13 cellular contexts compared by ENCODE assay signal in genomic region chr15:71136159-71137137, GRCh38. TPM values are rescaled to one million over a fixed set of nuclear protein-coding genes. Genes with fewer than 3 reads are reported as not detected.
DNase-seq lines count a peak whose midpoint lies in the region; TF ChIP-seq lines count a peak whose summit lies in the region.
"Had no signal": no experiment of that assay in that cellular context is flagged by ENCODE, and none has a peak within 500 bp of the region (broad histone marks: within the 10 kb centered on the region; RNA-seq: fewer than 3 reads in every experiment).

No MANE protein-coding gene starts in this region.

- H3K36me3 ChIP-seq in HUES48 (ENCODE audit: control insufficient read depth, insufficient read depth, low read length), result no peaks in the 10 kb centered on the region
- no peaks in the 10 kb centered on the region for H3K36me3 ChIP-seq in OCI-LY7 (ENCODE audit: insufficient read depth, low read length)

- TF ChIP-seq CTCF in astrocyte of the spinal cord (IDR thresholded peaks at IDR 0.05; ENCODE audit: low read depth, low read length) (peak; percentile 15), OCI-LY7 (conservative IDR thresholded peaks at IDR 0.05; ENCODE audit: low read length) (no peak)

- intact Hi-C loops in OCI-LY7 (cut with micrococcal nuclease; ENCODE audit: unreplicated experiment), result no loop called here

- no TSS peak for BruUV-seq in OCI-LY7 (replicated peaks; lab: Mats Ljungman, UMichigan)

- in situ Hi-C loops in ACHN (cut with HindIII; ENCODE audit: low pct_ligation_motif_present, low pct_unique_long_range_greater_than_20kb, low sequenced_read_pairs) (no loop called here), astrocyte of the spinal cord (cut with HindIII; ENCODE audit: low sequenced_read_pairs) (no loop called here)

- H3K9me3 ChIP-seq in HUES48 (ENCODE audit: control insufficient read depth, insufficient read depth, low read length) (no peaks in the 10 kb centered on the region), OCI-LY7 (ENCODE audit: low read length) (no peaks in the 10 kb centered on the region)

- H3K9ac ChIP-seq in HUES48 (ENCODE audit: low read depth, low read length), result no peak overlapping the region

- H3K4me2 ChIP-seq in OCI-LY7 (ENCODE audit: low read length), result no peak overlapping the region

- H3K79me2 ChIP-seq in OCI-LY7 (ENCODE audit: insufficient read depth, low read depth, low read length), result no peaks in the 10 kb centered on the region

- no peaks in the 10 kb centered on the region for H4K20me1 ChIP-seq in OCI-LY7 (ENCODE audit: insufficient read depth, low read length)

- peaks cover 17% of the 10 kb centered on the region; the same call in 1 of the 2 replicates for H3K4me1 ChIP-seq in HUES48 (ENCODE audit: control insufficient read depth, insufficient read depth, low read length)
- H3K4me1 ChIP-seq in OCI-LY7 (ENCODE audit: insufficient read depth, low read length, poor library complexity, severe bottlenecking), result no peaks in the 10 kb centered on the region

- DNase-seq in ACHN, result peak; percentile 73
- peak; percentile 81 for DNase-seq in astrocyte of the spinal cord (ENCODE audit: low read depth, low spot score)
- peak; percentile 66 for DNase-seq in iPS DF 4.7 (ENCODE audit: extremely low read depth, low spot score)
- no peak for DNase-seq in caudate nucleus (lab: John Stamatoyannopoulos, UW)
- no peak for DNase-seq in activated CD8-positive, alpha-beta memory T cell treated with anti-CD3 and anti-CD28 coated beads, Interleukin-2, amount 50 U/mL, for 4 hours
- DNase-seq in OCI-LY7 (ENCODE audit: low spot score), result no peak
- DNase-seq in stimulated activated CD4-positive, alpha-beta T cell treated with anti-CD3 and anti-CD28 coated beads, Interleukin-2, amount 100 ng/mL, for 24 hours, result no peak
- DNase-seq: activated T-cell treated with anti-CD3 and anti-CD28 coated beads, Interleukin-2, amount 50 U/mL, for 48 hours; CD4-positive, CD25-positive, alpha-beta regulatory T cell; effector CD8-positive, alpha-beta T cell; NCI-H1105 had no signal

- H3K27ac ChIP-seq in HUES48 (ENCODE audit: low read depth, low read length), result peak overlapping the region; percentile 14
- H3K27ac ChIP-seq in caudate nucleus (ENCODE audit: low read depth, low read length), result no peak overlapping the region
- no peak overlapping the region for H3K27ac ChIP-seq in OCI-LY7 (ENCODE audit: low read depth, low read length, poor library complexity, severe bottlenecking)
- H3K27ac ChIP-seq: SK-N-MC had no signal

- H3K27me3 ChIP-seq in HUES48 (ENCODE audit: control insufficient read depth, insufficient read depth, low read length), result no peaks in the 10 kb centered on the region

- POLR2A ChIA-PET in OCI-LY7 (lab: Charles Lee), result no interaction called here

- no peaks in the 10 kb centered on the region for H3K9me2 ChIP-seq in OCI-LY7 (ENCODE audit: insufficient read depth, low read length)

- no peak overlapping the region for H3K4me3 ChIP-seq in HUES48 (ENCODE audit: low read depth, low read length)
- no peak overlapping the region for H3K4me3 ChIP-seq in astrocyte of the spinal cord (ENCODE audit: low read depth, low read length)
- H3K4me3 ChIP-seq in OCI-LY7 (ENCODE audit: low read depth, low read length, poor library complexity, severe bottlenecking), result no peak overlapping the region
- H3K4me3 ChIP-seq: SK-N-MC had no signal

- no peak overlapping the region for H2AFZ ChIP-seq in OCI-LY7 (ENCODE audit: low read length)

- CTCF ChIA-PET in OCI-LY7 (lab: Charles Lee; ENCODE audit: unreplicated experiment), result no interaction called here

RNA-seq across cellular contexts. Expression of gene THSD4, which starts 21.2 kb away (rescaled TPM):
- total RNA-seq in OCI-LY7 (2014; rRNA removed; shearing (Covaris generic)), result not detected in 2 replicates
- not detected in 2 replicates for total RNA-seq in OCI-LY7 (2022)
- total RNA-seq: CD4-positive, CD25-positive, alpha-beta regulatory T cell had no signal

Comparison
In these comparisons a context has a peak if more than half of its experiments do, and no peak if none do; other contexts are left out.
1. DNase-seq: peak in ACHN (single experiment), astrocyte of the spinal cord (single experiment) and iPS DF 4.7 (single experiment); none in caudate nucleus (0 of 61), activated CD8-positive, alpha-beta memory T cell treated with anti-CD3 and anti-CD28 coated beads, Interleukin-2, amount 50 U/mL, for 4 hours (single experiment), OCI-LY7 (single experiment) and stimulated activated CD4-positive, alpha-beta T cell treated with anti-CD3 and anti-CD28 coated beads, Interleukin-2, amount 100 ng/mL, for 24 hours (0 of 2).